ENCODE assay signal across 8 cellular contexts in genomic region chr6:153146413-153146812, GRCh38.
"Had no signal": no experiment of that assay in that cellular context is flagged by ENCODE, and none has a peak within 500 bp of the region (broad histone marks: within the 10 kb centered on the region; RNA-seq: fewer than 3 reads in every experiment).

No MANE protein-coding gene starts in this region.

- H3K4me2 ChIP-seq: GM23338, KMS-11 had no signal

- H3K9ac ChIP-seq: KMS-11 had no signal

- FAIRE-seq: H1, H54, HTR-8/SVneo had no signal

- H3K4me3 ChIP-seq: GM23338 had no signal

- H3K27ac ChIP-seq: KMS-11 had no signal

- DNase-seq: H9, HCEC 1CT, KBM-7 had no signal
